8 cellular contexts compared by ENCODE assay signal in the genomic region with DNA sequence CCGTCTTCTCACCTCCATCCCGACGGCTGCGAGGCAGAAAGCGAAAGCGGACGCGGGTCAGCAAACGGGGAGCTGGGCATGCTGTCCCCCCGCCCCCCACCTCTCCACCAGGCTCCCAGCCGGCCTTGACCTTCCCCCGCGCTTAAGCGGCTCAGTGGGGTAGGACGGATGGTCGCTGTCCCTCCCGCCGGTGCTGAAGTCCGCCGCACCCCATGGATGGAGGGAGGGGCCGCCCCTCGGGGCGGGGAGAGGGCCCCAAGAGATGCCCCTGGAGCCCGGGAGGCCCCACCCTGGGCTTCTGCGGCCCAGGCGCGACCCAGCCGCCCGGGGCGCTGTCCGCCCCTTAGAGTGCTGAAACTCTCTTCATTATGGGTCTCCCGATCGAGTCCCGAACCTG. TPM values are rescaled to one million over a fixed set of nuclear protein-coding genes. Genes with fewer than 3 reads are reported as not detected.
A peak's percentile ranks its signal among the peaks of the same experiment; 100 is the strongest.
DNase-seq lines count a peak whose midpoint lies in the region; ATAC-seq and TF ChIP-seq lines count a peak whose summit lies in the region.

A gene (minus strand): TSS at position 48 of the 397 bp plus-strand sequence. CDS start 188 bp downstream, outside the sequence.

- peaks cover 21% of the 10 kb centered on the region for H3K4me1 ChIP-seq in muscle layer of colon (ENCODE audit: insufficient read depth, low read length)

- H3K27me3 Mint-ChIP-seq in activated T-helper 17 cell treated with anti-CD3 and anti-CD28 coated beads, Interleukin-2, amount 50 U/mL, for 72 hours, result peaks cover 47% of the 10 kb centered on the region

- H3K36me3 Mint-ChIP-seq in activated T-helper 17 cell treated with anti-CD3 and anti-CD28 coated beads, Interleukin-2, amount 50 U/mL, for 72 hours (ENCODE audit: low read depth), result no peaks in the 10 kb centered on the region

- H3K27me3 ChIP-seq in muscle layer of colon (ENCODE audit: control insufficient read depth in 1 of 2, insufficient read depth in 2 of 2, low read length in 2 of 2), result no peaks in the 10 kb centered on the region

- no peak for TF ChIP-seq EP300 in Ishikawa (IDR thresholded peaks at IDR 0.05; ENCODE audit: borderline replicate concordance)

- peak; percentile 49 for ATAC-seq in esophagus mucosa
- ATAC-seq in activated T-helper 17 cell treated with anti-CD3 and anti-CD28 coated beads, Interleukin-2, amount 50 U/mL, for 72 hours (replicated peaks), result no peak

- H3K4me3 Mint-ChIP-seq in activated T-helper 17 cell treated with anti-CD3 and anti-CD28 coated beads, Interleukin-2, amount 50 U/mL, for 72 hours, result no peak within 1 kb of the TSS

- no peak for TF ChIP-seq RAD21 in Ishikawa (IDR thresholded peaks at IDR 0.05; ENCODE audit: low read depth)

- no peaks in the 10 kb centered on the region for H3K9me3 Mint-ChIP-seq in activated T-helper 17 cell treated with anti-CD3 and anti-CD28 coated beads, Interleukin-2, amount 50 U/mL, for 72 hours

- peaks cover 7% of the 10 kb centered on the region for H3K4me1 Mint-ChIP-seq in activated T-helper 17 cell treated with anti-CD3 and anti-CD28 coated beads, Interleukin-2, amount 50 U/mL, for 72 hours

- H3K4me3 ChIP-seq in muscle layer of colon (ENCODE audit: low read depth in 1 of 2, low read length in 2 of 2), result peak within 1 kb of the TSS; percentile 66 to 67

- H3K27ac ChIP-seq in muscle layer of colon (ENCODE audit: low read depth, low read length) (peak within 1 kb of the TSS; percentile 82), substantia nigra (ENCODE audit: low read depth, low read length, poor library complexity, severe bottlenecking) (no peak within 1 kb of the TSS)

- H3K9ac ChIP-seq in muscle layer of colon (ENCODE audit: low read length), result no peak within 1 kb of the TSS

- H3K27ac Mint-ChIP-seq in activated T-helper 17 cell treated with anti-CD3 and anti-CD28 coated beads, Interleukin-2, amount 50 U/mL, for 72 hours, result no peak within 1 kb of the TSS

- H3K36me3 ChIP-seq in muscle layer of colon (ENCODE audit: insufficient read depth, low read length), result peaks cover 9% of the 10 kb centered on the region

- H3K9me3 ChIP-seq in muscle layer of colon (ENCODE audit: low read length), result no peaks in the 10 kb centered on the region

- DNase-seq in A172 (ENCODE audit: low spot score) (peak; percentile 28), activated T-cell treated with anti-CD3 and anti-CD28 coated beads for 24 hours (ENCODE audit: low read depth) (peak; percentile 27), substantia nigra (lab: John Stamatoyannopoulos, UW) (peak in 27 of 49 donors; percentile 2 to 55 (median 18)), cortex of kidney (lab: John Stamatoyannopoulos, UW) (no peak)

TF ChIP-seq in Ishikawa, 13 proteins besides CTCF, POLR2A, EP300 and RAD21:
- no peak for TF ChIP-seq TAF1 (IDR thresholded peaks at IDR 0.05; ENCODE audit: low read depth)
- TF ChIP-seq ZBTB7A (IDR thresholded peaks at IDR 0.05; ENCODE audit: low read depth), result peak; percentile 75
- TF ChIP-seq, protein P1, sequence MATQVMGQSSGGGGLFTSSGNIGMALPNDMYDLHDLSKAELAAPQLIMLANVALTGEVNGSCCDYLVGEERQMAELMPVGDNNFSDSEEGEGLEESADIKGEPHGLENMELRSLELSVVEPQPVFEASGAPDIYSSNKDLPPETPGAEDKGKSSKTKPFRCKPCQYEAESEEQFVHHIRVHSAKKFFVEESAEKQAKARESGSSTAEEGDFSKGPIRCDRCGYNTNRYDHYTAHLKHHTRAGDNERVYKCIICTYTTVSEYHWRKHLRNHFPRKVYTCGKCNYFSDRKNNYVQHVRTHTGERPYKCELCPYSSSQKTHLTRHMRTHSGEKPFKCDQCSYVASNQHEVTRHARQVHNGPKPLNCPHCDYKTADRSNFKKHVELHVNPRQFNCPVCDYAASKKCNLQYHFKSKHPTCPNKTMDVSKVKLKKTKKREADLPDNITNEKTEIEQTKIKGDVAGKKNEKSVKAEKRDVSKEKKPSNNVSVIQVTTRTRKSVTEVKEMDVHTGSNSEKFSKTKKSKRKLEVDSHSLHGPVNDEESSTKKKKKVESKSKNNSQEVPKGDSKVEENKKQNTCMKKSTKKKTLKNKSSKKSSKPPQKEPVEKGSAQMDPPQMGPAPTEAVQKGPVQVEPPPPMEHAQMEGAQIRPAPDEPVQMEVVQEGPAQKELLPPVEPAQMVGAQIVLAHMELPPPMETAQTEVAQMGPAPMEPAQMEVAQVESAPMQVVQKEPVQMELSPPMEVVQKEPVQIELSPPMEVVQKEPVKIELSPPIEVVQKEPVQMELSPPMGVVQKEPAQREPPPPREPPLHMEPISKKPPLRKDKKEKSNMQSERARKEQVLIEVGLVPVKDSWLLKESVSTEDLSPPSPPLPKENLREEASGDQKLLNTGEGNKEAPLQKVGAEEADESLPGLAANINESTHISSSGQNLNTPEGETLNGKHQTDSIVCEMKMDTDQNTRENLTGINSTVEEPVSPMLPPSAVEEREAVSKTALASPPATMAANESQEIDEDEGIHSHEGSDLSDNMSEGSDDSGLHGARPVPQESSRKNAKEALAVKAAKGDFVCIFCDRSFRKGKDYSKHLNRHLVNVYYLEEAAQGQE (IDR thresholded peaks at IDR 0.05; ENCODE audit: low read depth), result peak; percentile 95
- TF ChIP-seq, protein P2, sequence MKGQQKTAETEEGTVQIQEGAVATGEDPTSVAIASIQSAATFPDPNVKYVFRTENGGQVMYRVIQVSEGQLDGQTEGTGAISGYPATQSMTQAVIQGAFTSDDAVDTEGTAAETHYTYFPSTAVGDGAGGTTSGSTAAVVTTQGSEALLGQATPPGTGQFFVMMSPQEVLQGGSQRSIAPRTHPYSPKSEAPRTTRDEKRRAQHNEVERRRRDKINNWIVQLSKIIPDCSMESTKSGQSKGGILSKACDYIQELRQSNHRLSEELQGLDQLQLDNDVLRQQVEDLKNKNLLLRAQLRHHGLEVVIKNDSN (IDR thresholded peaks at IDR 0.05), result no peak
- TF ChIP-seq CEBPB (IDR thresholded peaks at IDR 0.05), result no peak
- peak; percentile 22; the same call in 1 of the 2 replicates for TF ChIP-seq EGR1 (IDR thresholded peaks at IDR 0.05)
- TF ChIP-seq NFIC (IDR thresholded peaks at IDR 0.05), result peak; percentile 11; the same call in 1 of the 2 replicates
- TF ChIP-seq YY1 (IDR thresholded peaks at IDR 0.05; ENCODE audit: low read depth), result peak; percentile 14; the same call in 1 of the 2 replicates
- TF ChIP-seq, protein P3, sequence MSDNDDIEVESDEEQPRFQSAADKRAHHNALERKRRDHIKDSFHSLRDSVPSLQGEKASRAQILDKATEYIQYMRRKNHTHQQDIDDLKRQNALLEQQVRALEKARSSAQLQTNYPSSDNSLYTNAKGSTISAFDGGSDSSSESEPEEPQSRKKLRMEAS (IDR thresholded peaks at IDR 0.05), result peak; percentile 48
- TF ChIP-seq TCF12 (IDR thresholded peaks at IDR 0.05; ENCODE audit: low read depth), result no peak
- TF ChIP-seq TEAD4 (IDR thresholded peaks at IDR 0.05), result no peak
- TF ChIP-seq CREB1 (IDR thresholded peaks at IDR 0.05; ENCODE audit: low read depth), result no peak
- TF ChIP-seq FOXM1 (IDR thresholded peaks at IDR 0.05; ENCODE audit: borderline replicate concordance, low read depth), result no peak

RNA-seq across cellular contexts. Expression of the gene that starts here (rescaled TPM):
- 0.31 and 0.41 TPM in 2 replicates for total RNA-seq in A172 (2014; rRNA removed; shearing (Covaris generic))
- total RNA-seq in esophagus mucosa, result 0.52 TPM
- not detected for total RNA-seq in activated T-helper 17 cell treated with anti-CD3 and anti-CD28 coated beads, Interleukin-2, amount 50 U/mL, for 72 hours

Comparison
In these comparisons a context has a peak if more than half of its experiments do, and no peak if none do; other contexts are left out.
1. Peak in DNase-seq in A172; RNA of the gene not detected or under 1 TPM.
2. Peak in ATAC-seq in esophagus mucosa; RNA of the gene not detected or under 1 TPM.